In the genomic region with DNA sequence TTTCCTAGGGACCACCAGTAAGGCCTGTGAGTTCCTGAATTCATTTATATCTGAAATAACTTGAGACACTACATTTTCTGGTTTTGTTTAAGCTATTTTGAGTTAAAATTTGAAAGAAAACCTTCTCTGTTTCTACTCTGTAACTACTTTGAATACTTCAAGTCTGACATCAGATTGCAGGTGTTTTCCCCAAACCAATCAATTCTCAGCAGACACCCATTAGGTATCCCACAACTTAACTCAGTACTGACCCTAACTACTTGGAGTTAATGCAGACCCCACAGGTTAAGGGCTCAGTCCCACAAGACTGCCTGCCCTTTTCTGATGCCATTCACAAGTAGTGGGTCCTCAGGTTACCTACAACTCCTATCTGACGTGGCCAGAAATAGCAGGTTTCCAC, we compare ENCODE assay signal across 16 cellular contexts.
DNase-seq lines count a peak whose midpoint lies in the region; ATAC-seq and TF ChIP-seq lines count a peak whose summit lies in the region.
"Had no signal": no experiment of that assay in that cellular context is flagged by ENCODE, and none has a peak within 500 bp of the region (broad histone marks: within the 10 kb centered on the region; RNA-seq: fewer than 3 reads in every experiment).

No MANE protein-coding gene starts in this region.

- intact Hi-C loops in OCI-LY7 (cut with micrococcal nuclease; ENCODE audit: unreplicated experiment) = no loop called here
- intact Hi-C loops in psoas muscle (cut with DNase I) = no loop called here

- H3K9me2 ChIP-seq in OCI-LY7 (ENCODE audit: insufficient read depth, low read length) = no peaks in the 10 kb centered on the region

- DNase-seq in OCI-LY7 (ENCODE audit: low spot score) (no peak), HUDEP-2 (lab: John Stamatoyannopoulos, UW; ENCODE audit: unreplicated experiment in 76 of 76) (no peak), psoas muscle (no peak)
- DNase-seq: BE2C; CD4-positive, alpha-beta memory T cell; COR-L47; DMS53; GF-D8; H7; Karpas-422 had no signal

- TF ChIP-seq CTCF in OCI-LY7 (conservative IDR thresholded peaks at IDR 0.05; ENCODE audit: low read length) = no peak
- no peak for TF ChIP-seq CTCF in psoas muscle (IDR thresholded peaks at IDR 0.05)

- POLR2A ChIA-PET in OCI-LY7 (lab: Charles Lee) = no interaction called here

- H3K27ac ChIP-seq in OCI-LY7 (ENCODE audit: low read depth, low read length, poor library complexity, severe bottlenecking) = no peak overlapping the region
- no peak overlapping the region for H3K27ac ChIP-seq in psoas muscle
- H3K27ac ChIP-seq: A549, C4-2B had no signal

- H3K27me3 ChIP-seq in psoas muscle (ENCODE audit: insufficient read depth in 3 of 3, low read length in 2 of 3) = no peaks in the 10 kb centered on the region
- H3K27me3 ChIP-seq: BE2C had no signal

- no peak overlapping the region for H3K4me3 ChIP-seq in OCI-LY7 (ENCODE audit: low read depth, low read length, poor library complexity, severe bottlenecking)
- no peak overlapping the region for H3K4me3 ChIP-seq in psoas muscle
- H3K4me3 ChIP-seq: A549 had no signal

- H4K20me1 ChIP-seq in OCI-LY7 (ENCODE audit: insufficient read depth, low read length) = no peaks in the 10 kb centered on the region

- H2AFZ ChIP-seq in OCI-LY7 (ENCODE audit: low read length) = peak overlapping the region; percentile 6; the same call in 1 of the 2 replicates

- no peak overlapping the region for H3K4me2 ChIP-seq in OCI-LY7 (ENCODE audit: low read length)
- H3K4me2 ChIP-seq: A549 had no signal

- H3K36me3 ChIP-seq in OCI-LY7 (ENCODE audit: insufficient read depth, low read length) = no peaks in the 10 kb centered on the region; the same call in 1 of the 2 replicates
- no peaks in the 10 kb centered on the region for H3K36me3 ChIP-seq in psoas muscle (ENCODE audit: insufficient read depth in 1 of 2, low read depth in 1 of 2)
- H3K36me3 ChIP-seq: BE2C had no signal

- CTCF ChIA-PET in OCI-LY7 (lab: Charles Lee; ENCODE audit: unreplicated experiment) = no interaction called here

- H3K79me2 ChIP-seq in OCI-LY7 (ENCODE audit: insufficient read depth, low read depth, low read length) = no peaks in the 10 kb centered on the region

- no TSS peak for BruUV-seq in OCI-LY7 (replicated peaks; lab: Mats Ljungman, UMichigan)

- H3K4me1 ChIP-seq in OCI-LY7 (ENCODE audit: insufficient read depth, low read length, poor library complexity, severe bottlenecking) (peaks cover 12% of the 10 kb centered on the region), psoas muscle (no peaks in the 10 kb centered on the region)
- H3K4me1 ChIP-seq: A549, BE2C had no signal

- ATAC-seq in HG02763 (IDR thresholded peaks at IDR 0.05; ENCODE audit: unreplicated experiment) = peak; percentile 41
- peak; percentile 49 for ATAC-seq in HG03432 (IDR thresholded peaks at IDR 0.05; ENCODE audit: unreplicated experiment)
- ATAC-seq in GM21786 (IDR thresholded peaks at IDR 0.05; ENCODE audit: unreplicated experiment) = no peak
- ATAC-seq in psoas muscle = no peak
- ATAC-seq in GM18858 (IDR thresholded peaks at IDR 0.05; ENCODE audit: unreplicated experiment) = no peak
- ATAC-seq: A549 had no signal

- H3K9me3 ChIP-seq in OCI-LY7 (ENCODE audit: low read length) (peaks cover 21% of the 10 kb centered on the region; the same call in 1 of the 2 replicates), psoas muscle (peaks cover 16% of the 10 kb centered on the region)
- H3K9me3 ChIP-seq: A549, BE2C had no signal

- 71 to 89% (median 84%) methylated on average over 1 of the region's 1 CpG for WGBS in psoas muscle, 3 donors

Comparison
In these comparisons a context has a peak if more than half of its experiments do, and no peak if none do; other contexts are left out.
1. ATAC-seq: peak in HG02763 (single experiment) and HG03432 (single experiment); none in GM21786 (single experiment), psoas muscle (0 of 4) and GM18858 (single experiment).